10 cellular contexts compared by ENCODE assay signal in genomic region chr9:119004618-119004990, GRCh38.
DNase-seq lines count a peak whose midpoint lies in the region; ATAC-seq and TF ChIP-seq lines count a peak whose summit lies in the region.
"Had no signal": no experiment of that assay in that cellular context is flagged by ENCODE, and none has a peak within 500 bp of the region (broad histone marks: within the 10 kb centered on the region; RNA-seq: fewer than 3 reads in every experiment).

No MANE protein-coding gene starts in this region.

- TF ChIP-seq RAD21 in IMR-90 (IDR thresholded peaks at IDR 0.05; ENCODE audit: low read length): no peak

- H3K56ac ChIP-seq in IMR-90 (ENCODE audit: extremely low read depth, insufficient read depth, low read length): no peak overlapping the region

- no peaks in the 10 kb centered on the region for H3K27me3 ChIP-seq in IMR-90 (ENCODE audit: control insufficient read depth, insufficient read depth, low read length)
- no peaks in the 10 kb centered on the region for H3K27me3 ChIP-seq in tibial artery
- H3K27me3 ChIP-seq in GM23338 (ENCODE audit: insufficient read depth): no peaks in the 10 kb centered on the region
- H3K27me3 ChIP-seq: dorsolateral prefrontal cortex had no signal

- H3K14ac ChIP-seq in IMR-90 (replicated peaks; ENCODE audit: low read depth, low read length): no peak overlapping the region

- no peak for TF ChIP-seq POLR2A in IMR-90 (IDR thresholded peaks at IDR 0.05; ENCODE audit: low read depth, low read length)

- H3K4ac ChIP-seq in IMR-90 (ENCODE audit: low read depth, low read length): no peak overlapping the region

- no peak overlapping the region for H3K4me2 ChIP-seq in IMR-90 (ENCODE audit: low read depth, low read length)
- H3K4me2 ChIP-seq in GM23338: no peak overlapping the region

- WGBS in IMR-90 (ENCODE audit: extremely low coverage in 2 of 2, insufficient read length in 1 of 2), 2 experiments: 0% methylated on average over 1 of the region's 2 CpGs; no CpG with 5 or more reads in 1 of the 2 experiments

- in situ Hi-C loops in IMR-90 (cut with MboI; ENCODE audit: low sequenced_read_pairs): no loop called here

- no TSS peak for BruUV-seq in IMR-90 (replicated peaks; lab: Mats Ljungman, UMichigan)

- H3K4me3 Mint-ChIP-seq in GM23338: no peak overlapping the region
- no peak overlapping the region for H3K4me3 Mint-ChIP-seq in stimulated activated effector memory CD8-positive, alpha-beta T cell treated with anti-CD3 and anti-CD28 coated beads, Interleukin-12 subunit alpha, Interleukin-12 subunit beta, amount 100 ng/mL, for 72 hours
- H3K4me3 Mint-ChIP-seq: naive B cell had no signal

- H3K27me3 Mint-ChIP-seq in GM23338 (ENCODE audit: insufficient read depth, low read depth, poor library complexity): no peaks in the 10 kb centered on the region

- intact Hi-C loops in IMR-90 (cut with micrococcal nuclease): no loop called here
- intact Hi-C loops in left colon (cut with DNase I, micrococcal nuclease): no loop called here
- intact Hi-C loops in tibial artery (cut with DNase I; ENCODE audit: low total_unique reads): loop anchor here (1.0 kb wide), 1 partner anchor 23 kb away; no protein-coding TSS in a partner anchor

- no peak overlapping the region for H2BK20ac ChIP-seq in IMR-90 (ENCODE audit: low read depth, low read length)

- no peaks in the 10 kb centered on the region for H3K9me2 ChIP-seq in GM23338 (ENCODE audit: insufficient read depth)

- no peaks in the 10 kb centered on the region for H3K79me1 ChIP-seq in IMR-90 (ENCODE audit: low read depth in 1 of 2, low read length in 2 of 2)

- H4K91ac ChIP-seq in IMR-90 (ENCODE audit: insufficient read depth, low read depth, low read length): no peak overlapping the region

- no peak overlapping the region for H3K18ac ChIP-seq in IMR-90 (ENCODE audit: low read depth, low read length)

- peaks cover 6% of the 10 kb centered on the region for H3K4me1 Mint-ChIP-seq in GM23338
- no peaks in the 10 kb centered on the region for H3K4me1 Mint-ChIP-seq in stimulated activated effector memory CD8-positive, alpha-beta T cell treated with anti-CD3 and anti-CD28 coated beads, Interleukin-12 subunit alpha, Interleukin-12 subunit beta, amount 100 ng/mL, for 72 hours

- H3K9me1 ChIP-seq in IMR-90 (ENCODE audit: insufficient read depth, low read length): no peaks in the 10 kb centered on the region

- no peak overlapping the region for H3K23ac ChIP-seq in IMR-90 (ENCODE audit: low read depth, low read length)

- H3K9ac ChIP-seq in IMR-90 (ENCODE audit: low read depth, low read length): no peak overlapping the region

- H4K5ac ChIP-seq in IMR-90 (ENCODE audit: low read depth, low read length): no peak overlapping the region

- H3K4me3 ChIP-seq in IMR-90 (ENCODE audit: insufficient read depth, low read depth, low read length) (no peak overlapping the region), tibial artery (no peak overlapping the region), GM23338 (no peak overlapping the region)
- H3K4me3 ChIP-seq: dorsolateral prefrontal cortex had no signal

- DNase-seq in IMR-90: peak; percentile 6
- peak; percentile 23 for DNase-seq in cerebellum (ENCODE audit: low spot score)
- DNase-seq in left colon: peak; percentile 16 to 36
- DNase-seq in tibial artery: peak; percentile 91 to 95
- DNase-seq in GM23338 (ENCODE audit: low spot score): no peak
- no peak for DNase-seq in T-helper 1 cell
- no peak for DNase-seq in T1000 (lab: John Stamatoyannopoulos, UW)
- DNase-seq in stimulated activated effector memory CD8-positive, alpha-beta T cell treated with anti-CD3 and anti-CD28 coated beads, Interleukin-12 subunit alpha, Interleukin-12 subunit beta, amount 100 ng/mL, for 72 hours (ENCODE audit: low spot score in 2 of 2): no peak
- DNase-seq: naive B cell had no signal

- no peaks in the 10 kb centered on the region for H4K20me1 ChIP-seq in IMR-90 (ENCODE audit: insufficient read depth, low read length)
- H4K20me1 ChIP-seq in GM23338 (replicated peaks; ENCODE audit: insufficient read depth): no peaks in the 10 kb centered on the region

- H2AK5ac ChIP-seq in IMR-90 (ENCODE audit: low read depth, low read length): no peak overlapping the region

- no peak overlapping the region for H3K27ac ChIP-seq in IMR-90 (ENCODE audit: insufficient read depth, low read length)
- H3K27ac ChIP-seq in tibial artery: peak overlapping the region; percentile 79 to 82
- H3K27ac ChIP-seq in GM23338 (ENCODE audit: low read depth): no peak overlapping the region

- TF ChIP-seq CTCF in IMR-90 (conservative IDR thresholded peaks at IDR 0.05; ENCODE audit: low read depth, low read length) (no peak), tibial artery (IDR thresholded peaks at IDR 0.05) (no peak), GM23338 (conservative IDR thresholded peaks at IDR 0.05; ENCODE audit: low read depth in 2 of 2) (no peak)

- H3K36me3 ChIP-seq in IMR-90 (ENCODE audit: control insufficient read depth, insufficient read depth, low read length): no peaks in the 10 kb centered on the region
- no peaks in the 10 kb centered on the region for H3K36me3 ChIP-seq in tibial artery
- H3K36me3 ChIP-seq in GM23338 (ENCODE audit: insufficient read depth): no peaks in the 10 kb centered on the region

- H2BK15ac ChIP-seq in IMR-90 (ENCODE audit: low read depth, low read length): no peak overlapping the region

- no peak overlapping the region for H2AFZ ChIP-seq in IMR-90 (replicated peaks; ENCODE audit: low read length, poor library complexity)
- no peak overlapping the region for H2AFZ ChIP-seq in GM23338

- no peak overlapping the region for H4K8ac ChIP-seq in IMR-90 (ENCODE audit: low read depth in 2 of 2, low read length in 2 of 2)

- no peaks in the 10 kb centered on the region for H3K79me2 ChIP-seq in GM23338 (replicated peaks; ENCODE audit: insufficient read depth)

- dilution Hi-C loops in IMR-90 (cut with HindIII; ENCODE audit: low sequenced_read_pairs, unreplicated experiment): no loop called here

- H3K36me3 Mint-ChIP-seq in GM23338 (ENCODE audit: low read depth): no peaks in the 10 kb centered on the region
- H3K36me3 Mint-ChIP-seq in stimulated activated effector memory CD8-positive, alpha-beta T cell treated with anti-CD3 and anti-CD28 coated beads, Interleukin-12 subunit alpha, Interleukin-12 subunit beta, amount 100 ng/mL, for 72 hours: no peaks in the 10 kb centered on the region
- H3K36me3 Mint-ChIP-seq: naive B cell had no signal

- H2BK120ac ChIP-seq in IMR-90 (ENCODE audit: low read depth, low read length): no peak overlapping the region

- no peaks in the 10 kb centered on the region for H3F3A ChIP-seq in GM23338 (replicated peaks; ENCODE audit: low read depth)

- CTCF ChIA-PET in IMR-90 (lab: Yijun Ruan, JAX): no interaction called here

- no peak overlapping the region for H3K27ac Mint-ChIP-seq in GM23338
- H3K27ac Mint-ChIP-seq in stimulated activated effector memory CD8-positive, alpha-beta T cell treated with anti-CD3 and anti-CD28 coated beads, Interleukin-12 subunit alpha, Interleukin-12 subunit beta, amount 100 ng/mL, for 72 hours: no peak overlapping the region
- H3K27ac Mint-ChIP-seq: naive B cell had no signal

- no peak for ATAC-seq in IMR-90 (ENCODE audit: low read depth)
- no peak for ATAC-seq in left colon
- no peak for ATAC-seq in GM23338
- ATAC-seq in stimulated activated effector memory CD8-positive, alpha-beta T cell treated with anti-CD3 and anti-CD28 coated beads, Interleukin-12 subunit alpha, Interleukin-12 subunit beta, amount 100 ng/mL, for 72 hours: no peak

- H3K9me3 ChIP-seq in IMR-90 (ENCODE audit: control insufficient read depth, insufficient read depth, low read length): peaks cover 9% of the 10 kb centered on the region
- H3K9me3 ChIP-seq in tibial artery: no peaks in the 10 kb centered on the region

- no peaks in the 10 kb centered on the region for H3K4me1 ChIP-seq in IMR-90 (ENCODE audit: control insufficient read depth, insufficient read depth, low read length)
- H3K4me1 ChIP-seq in tibial artery: peaks cover 0 to 33% (median 26%) of the 10 kb centered on the region in 4 donors
- no peaks in the 10 kb centered on the region for H3K4me1 ChIP-seq in GM23338 (ENCODE audit: insufficient read depth)

- H3K9me3 Mint-ChIP-seq in GM23338: no peaks in the 10 kb centered on the region
- H3K9me3 Mint-ChIP-seq in stimulated activated effector memory CD8-positive, alpha-beta T cell treated with anti-CD3 and anti-CD28 coated beads, Interleukin-12 subunit alpha, Interleukin-12 subunit beta, amount 100 ng/mL, for 72 hours: peaks cover 2% of the 10 kb centered on the region

- no peak overlapping the region for H2BK5ac ChIP-seq in IMR-90 (ENCODE audit: low read depth, low read length, poor library complexity, severe bottlenecking)

- POLR2A ChIA-PET in IMR-90 (lab: Charles Lee; ENCODE audit: unreplicated experiment): no interaction called here

- H2AK9ac ChIP-seq in IMR-90 (replicated peaks; ENCODE audit: low read depth, low read length, poor library complexity): no peak overlapping the region

TF ChIP-seq in IMR-90, 13 proteins besides CTCF, POLR2A, EP300 and RAD21:
- TF ChIP-seq, protein P1, sequence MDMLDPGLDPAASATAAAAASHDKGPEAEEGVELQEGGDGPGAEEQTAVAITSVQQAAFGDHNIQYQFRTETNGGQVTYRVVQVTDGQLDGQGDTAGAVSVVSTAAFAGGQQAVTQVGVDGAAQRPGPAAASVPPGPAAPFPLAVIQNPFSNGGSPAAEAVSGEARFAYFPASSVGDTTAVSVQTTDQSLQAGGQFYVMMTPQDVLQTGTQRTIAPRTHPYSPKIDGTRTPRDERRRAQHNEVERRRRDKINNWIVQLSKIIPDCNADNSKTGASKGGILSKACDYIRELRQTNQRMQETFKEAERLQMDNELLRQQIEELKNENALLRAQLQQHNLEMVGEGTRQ (IDR thresholded peaks at IDR 0.05; ENCODE audit: low read depth, low read length): no peak
- TF ChIP-seq RFX5 (IDR thresholded peaks at IDR 0.05; ENCODE audit: low read depth, low read length): no peak

TF ChIP-seq in GM23338, 12 proteins besides CTCF, POLR2A, EP300 and RAD21 (continues in another document):
- no peak for TF ChIP-seq STAT1 (IDR thresholded peaks at IDR 0.05; ENCODE audit: unreplicated experiment)
- TF ChIP-seq POLR2AphosphoS5 (IDR thresholded peaks at IDR 0.05; ENCODE audit: low read depth): no peak
- no peak for TF ChIP-seq ETS1 (IDR thresholded peaks at IDR 0.05)
- TF ChIP-seq ZNF114 (CRISPR knock-in tag; IDR thresholded peaks at IDR 0.05): no peak

Comparison
In these comparisons a context has a peak if more than half of its experiments do, and no peak if none do; other contexts are left out.
1. DNase-seq: peak in IMR-90 (single experiment), cerebellum (single experiment), left colon (2 of 2) and tibial artery (2 of 2); none in GM23338 (single experiment), T-helper 1 cell (0 of 5), T1000 (single experiment) and stimulated activated effector memory CD8-positive, alpha-beta T cell treated with anti-CD3 and anti-CD28 coated beads, Interleukin-12 subunit alpha, Interleukin-12 subunit beta, amount 100 ng/mL, for 72 hours (0 of 2).
2. H3K27ac ChIP-seq: peak in tibial artery (2 of 2); none in IMR-90 (single experiment) and GM23338 (single experiment).